Comparison of ENCODE assay signal across 17 cellular contexts in genomic region chr16:2092866-2093265, GRCh38. TPM values are rescaled to one million over a fixed set of nuclear protein-coding genes. Genes with fewer than 3 reads are reported as not detected.
DNase-seq lines count a peak whose midpoint lies in the region; ATAC-seq, FAIRE-seq and TF ChIP-seq lines count a peak whose summit lies in the region.
"Had no signal": no experiment of that assay in that cellular context is flagged by ENCODE, and none has a peak within 500 bp of the region (broad histone marks: within the 10 kb centered on the region; RNA-seq: fewer than 3 reads in every experiment).

No MANE protein-coding gene starts in this region.

- H3K36me3 Mint-ChIP-seq in Calu3 (ENCODE audit: insufficient read depth, unreplicated experiment) = peaks cover 61% of the 10 kb centered on the region

- DNase-seq in Calu3 = no peak
- peak; percentile 64 for DNase-seq in cerebellar cortex (ENCODE audit: low spot score)
- peak; percentile 5 for DNase-seq in hepatocyte (ENCODE audit: low spot score)
- no peak for DNase-seq in small intestine
- DNase-seq in A172 (ENCODE audit: low spot score) = no peak
- no peak for DNase-seq in adrenal gland
- DNase-seq in posterior vena cava (ENCODE audit: low spot score) = no peak
- DNase-seq: CD4-positive, CD25-positive, alpha-beta regulatory T cell; KG1; NCI-H1436; NCI-H2029; NCI-H2171; NCI-H446; NCI-H69; SIG-M5 had no signal

- no peak overlapping the region for H3K27ac Mint-ChIP-seq in Calu3 (ENCODE audit: unreplicated experiment)
- H3K27ac Mint-ChIP-seq: CD4-positive, CD25-positive, alpha-beta regulatory T cell; GM23338 had no signal

- H3K27me3 ChIP-seq in hepatocyte (no peaks in the 10 kb centered on the region), small intestine (ENCODE audit: control insufficient read depth in 2 of 2, insufficient read depth in 2 of 2, low read length in 2 of 2) (no peaks in the 10 kb centered on the region), adrenal gland (no peaks in the 10 kb centered on the region)

- H2AFZ ChIP-seq in hepatocyte = no peak overlapping the region
- H2AFZ ChIP-seq: GM23338 had no signal

- H3K4me3 ChIP-seq in hepatocyte = no peak overlapping the region
- H3K4me3 ChIP-seq in small intestine (ENCODE audit: low read depth in 1 of 2, low read length in 2 of 2) = no peak overlapping the region
- no peak overlapping the region for H3K4me3 ChIP-seq in adrenal gland
- H3K4me3 ChIP-seq: GM23338 had no signal

- no peaks in the 10 kb centered on the region for H3K4me1 Mint-ChIP-seq in Calu3 (ENCODE audit: low read depth, unreplicated experiment)
- H3K4me1 Mint-ChIP-seq: CD4-positive, CD25-positive, alpha-beta regulatory T cell; GM23338 had no signal

- H3K36me3 ChIP-seq in hepatocyte (replicated peaks; ENCODE audit: insufficient read depth, low read depth) = no peaks in the 10 kb centered on the region
- H3K36me3 ChIP-seq in small intestine (ENCODE audit: control insufficient read depth in 2 of 2, insufficient read depth in 2 of 2, low read length in 2 of 2) = peaks cover 7 to 10% of the 10 kb centered on the region in 2 donors
- H3K36me3 ChIP-seq in adrenal gland (replicated peaks in 1 of 2) = peaks cover 0 to 86% of the 10 kb centered on the region in 2 donors

- H3K4me3 Mint-ChIP-seq in Calu3 (ENCODE audit: low read depth, unreplicated experiment) = no peak overlapping the region
- H3K4me3 Mint-ChIP-seq: GM23338 had no signal

- TF ChIP-seq CTCF in Calu3 (IDR thresholded peaks at IDR 0.05; ENCODE audit: unreplicated experiment) (peak; percentile 18), hepatocyte (IDR thresholded peaks at IDR 0.05; ENCODE audit: poor library complexity) (no peak), adrenal gland (IDR thresholded peaks at IDR 0.05) (no peak)

- ATAC-seq in HG03135 (IDR thresholded peaks at IDR 0.05; ENCODE audit: unreplicated experiment) = no peak
- ATAC-seq: GM23338 had no signal

- no TSS peak for BruUV-seq in Calu3 (replicated peaks; lab: Mats Ljungman, UMichigan)

- no peak overlapping the region for H3K27ac ChIP-seq in hepatocyte
- H3K27ac ChIP-seq in small intestine (ENCODE audit: low read depth in 1 of 2, low read length in 1 of 2) = peak overlapping the region; percentile 15 to 81
- peak overlapping the region in 1 of 5 donors; percentile 76 for H3K27ac ChIP-seq in adrenal gland

- H3K4me1 ChIP-seq in hepatocyte (ENCODE audit: insufficient read depth) = peaks cover 9% of the 10 kb centered on the region
- no peaks in the 10 kb centered on the region for H3K4me1 ChIP-seq in small intestine (ENCODE audit: control insufficient read depth in 2 of 2, insufficient read depth in 1 of 2, low read depth in 1 of 2, low read length in 1 of 2)
- peaks cover 0 to 13% of the 10 kb centered on the region in 2 donors for H3K4me1 ChIP-seq in adrenal gland (replicated peaks in 1 of 2)

- H3K79me2 ChIP-seq in hepatocyte = no peaks in the 10 kb centered on the region

- H3K27me3 Mint-ChIP-seq in Calu3 (ENCODE audit: unreplicated experiment) = no peaks in the 10 kb centered on the region
- H3K27me3 Mint-ChIP-seq: CD4-positive, CD25-positive, alpha-beta regulatory T cell had no signal

- CTCF ChIA-PET in Calu3 (lab: Charles Lee) = interaction anchor here (0.8 kb wide), 1 partner anchor 44 kb away, joined by 3 read pairs; no protein-coding TSS in a partner anchor

- peaks cover 7% of the 10 kb centered on the region for H4K20me1 ChIP-seq in hepatocyte (ENCODE audit: insufficient read depth, poor library complexity, severe bottlenecking)

- FAIRE-seq in small intestine (lab: Jason Lieb, UNC) = no peak

- intact Hi-C loops in Calu3 (cut with micrococcal nuclease; ENCODE audit: unreplicated experiment) (no loop called here), adrenal gland (cut with DNase I) (no loop called here), posterior vena cava (cut with DNase I) (loop anchor here in 1 of 2 donors (10.0 kb wide), 1 partner anchor 58 kb away; no protein-coding TSS in a partner anchor)

- H3K9me3 ChIP-seq in hepatocyte (ENCODE audit: low read depth) (no peaks in the 10 kb centered on the region), small intestine (ENCODE audit: control insufficient read depth, low read depth) (no peaks in the 10 kb centered on the region), adrenal gland (replicated peaks in 1 of 3) (no peaks in the 10 kb centered on the region)

- TF ChIP-seq POLR2A in adrenal gland (IDR thresholded peaks at IDR 0.05) = no peak

- no peak overlapping the region for H3K4me2 ChIP-seq in hepatocyte
- H3K4me2 ChIP-seq: GM23338 had no signal

- no peaks in the 10 kb centered on the region for H3K9me3 Mint-ChIP-seq in Calu3 (ENCODE audit: low read depth, unreplicated experiment)
- H3K9me3 Mint-ChIP-seq: CD4-positive, CD25-positive, alpha-beta regulatory T cell; GM23338 had no signal

- H3K9me2 ChIP-seq in hepatocyte (replicated peaks; ENCODE audit: insufficient read depth) = no peaks in the 10 kb centered on the region

- 100% methylated on average over 13 of the region's 13 CpGs for WGBS in hepatocyte (ENCODE audit: low lambda C conversion rate, missing lambda C conversion rate)
- 52 to 82% (median 56%) methylated on average over 13 of the region's 13 CpGs for WGBS in small intestine, 3 donors
- 92 to 97% (median 95%) methylated on average over 5 to 13 of the region's 13 CpGs for WGBS in adrenal gland, 4 donors

RNA-seq across cellular contexts. Expression of gene PKD1, which starts 42.8 kb away (rescaled TPM):
- total RNA-seq in Calu3 (2022) = 82.0 and 86.0 TPM in 2 replicates
- 40.2 and 60.6 TPM in 2 replicates for total RNA-seq in hepatocyte
- 35.9 and 49.3 TPM in 2 replicates for polyA plus RNA-seq in hepatocyte
- polyA plus RNA-seq in small intestine = 10 to 100 TPM; 10.5 to 41.2 (median 12.2) TPM
- total RNA-seq in A172 (2014; rRNA removed; shearing (Covaris generic)) = 46.4 and 71.1 TPM in 2 replicates
- 100 to 1,000 TPM in 5 of 8 donors, 10 to 100 TPM in 3; 43.5 to 145 (median 104) TPM for total RNA-seq in adrenal gland
- polyA plus RNA-seq in adrenal gland = 100 to 1,000 TPM in 2 of 3 donors, 1 to 10 TPM in 1; 9.2 to 359 (median 104) TPM
- 100 to 1,000 TPM; 177 to 181 TPM for total RNA-seq in posterior vena cava

RNA-seq across cellular contexts. Expression of gene TSC2, which starts 45.1 kb away (rescaled TPM):
- total RNA-seq in Calu3 (2022) (170 and 194 TPM in 2 replicates), hepatocyte (39.5 and 41.8 TPM in 2 replicates), adrenal gland (100 to 1,000 TPM in 2 of 8 donors, 10 to 100 TPM in 6; 44.7 to 148 (median 92.6) TPM), posterior vena cava (10 to 100 TPM; 77.8 to 86.9 TPM)
- polyA plus RNA-seq in hepatocyte (78.7 and 113 TPM in 2 replicates), small intestine (10 to 100 TPM; 35.1 to 73.1 (median 47.0) TPM), adrenal gland (100 to 1,000 TPM in 2 of 3 donors, 10 to 100 TPM in 1; 56.9 to 333 (median 105) TPM)
- total RNA-seq in A172 (2014; rRNA removed; shearing (Covaris generic)) = 46.3 and 47.7 TPM in 2 replicates

RNA-seq across cellular contexts. Expression of gene NTHL1, which starts 45.2 kb away (rescaled TPM):
- 32.8 and 33.8 TPM in 2 replicates for total RNA-seq in Calu3 (2022)
- 19.6 and 20.2 TPM in 2 replicates for total RNA-seq in hepatocyte
- polyA plus RNA-seq in hepatocyte = 23.4 and 28.5 TPM in 2 replicates
- 10 to 100 TPM; 13.0 to 27.6 (median 22.2) TPM for polyA plus RNA-seq in small intestine
- total RNA-seq in A172 (2014; rRNA removed; shearing (Covaris generic)) = 67.8 and 77.4 TPM in 2 replicates
- 10 to 100 TPM in 6 of 8 donors, 1 to 10 TPM in 2; 7.9 to 29.3 (median 14.4) TPM for total RNA-seq in adrenal gland
- polyA plus RNA-seq in adrenal gland = 10 to 100 TPM in 2 of 3 donors, 1 to 10 TPM in 1; 1.5 to 36.6 (median 34.3) TPM
- 10 to 100 TPM in 1 of 2 donors, 1 to 10 TPM in 1; 8.1 to 15.2 TPM for total RNA-seq in posterior vena cava

RNA-seq across cellular contexts. Expression of gene RAB26, which starts 55.6 kb away (rescaled TPM):
- total RNA-seq in Calu3 (2022) (10.8 and 12.3 TPM in 2 replicates), hepatocyte (4.1 and 8.3 TPM in 2 replicates), adrenal gland (1 to 10 TPM in 6 of 8 donors, not detected in 2; 1.0 to 4.1 (median 1.8) TPM), posterior vena cava (under 1 TPM in 1 of 2 donors, not detected in 1; 0.28 TPM)
- polyA plus RNA-seq in hepatocyte (11.3 and 15.0 TPM in 2 replicates), small intestine (10 to 100 TPM; 11.9 to 31.9 (median 28.0) TPM), adrenal gland (10 to 100 TPM in 1 of 3 donors, 1 to 10 TPM in 1, under 1 TPM in 1; 0.46 to 23.1 (median 6.7) TPM)
- not detected in 2 replicates for total RNA-seq in A172 (2014; rRNA removed; shearing (Covaris generic))
- total RNA-seq: CD4-positive, CD25-positive, alpha-beta regulatory T cell had no signal

Comparison
In these comparisons a context has a peak if more than half of its experiments do, and no peak if none do; other contexts are left out.
1. DNase-seq: peak in cerebellar cortex (single experiment) and hepatocyte (single experiment); none in Calu3 (single experiment), small intestine (single experiment), A172 (single experiment), adrenal gland (0 of 7) and posterior vena cava (single experiment).